In genomic region chr3:73848173-73848751, GRCh38 we compare ENCODE assay signal across 10 cellular contexts.
DNase-seq lines count a peak whose midpoint lies in the region; ATAC-seq and TF ChIP-seq lines count a peak whose summit lies in the region.
"Had no signal": no experiment of that assay in that cellular context is flagged by ENCODE, and none has a peak within 500 bp of the region (broad histone marks: within the 10 kb centered on the region; RNA-seq: fewer than 3 reads in every experiment).

No MANE protein-coding gene starts in this region.

- no peaks in the 10 kb centered on the region for H3K4me1 ChIP-seq in Peyer's patch
- H3K4me1 ChIP-seq in gastrocnemius medialis: no peaks in the 10 kb centered on the region
- H3K4me1 ChIP-seq: BLaER1 had no signal

- no peaks in the 10 kb centered on the region for H3K36me3 Mint-ChIP-seq in activated CD8-positive, alpha-beta memory T cell treated with anti-CD3 and anti-CD28 coated beads, Interleukin-2, amount 10 ng/mL, durations not matched to agents 7 days and 5 days

- CTCF ChIA-PET in activated CD8-positive, alpha-beta memory T cell treated with anti-CD3 and anti-CD28 coated beads, Interleukin-2, amount 10 ng/mL, durations not matched to agents 7 days and 5 days (lab: Charles Lee): interaction anchor here (0.8 kb wide), 1 partner anchor 340 kb away, joined by 3 read pairs; no protein-coding TSS in a partner anchor

- intact Hi-C loops in gastrocnemius medialis (cut with DNase I; ENCODE audit: low total_unique reads): loop anchor here (1.0 to 5.0 kb wide), 3 partner anchors 56 to 340 kb away; partner anchors contain the start of gene PDZRN3

- in situ Hi-C loops in gastrocnemius medialis (cut with MboI; ENCODE audit: low sequenced_read_pairs in 4 of 4): loop anchor here in 3 of 4 donors (10.0 to 25.0 kb wide), 4 partner anchors 211 to 743 kb away; partner anchors contain the start of gene PDZRN3 (in 2 of the 3)

- ATAC-seq in gastrocnemius medialis: peak in 1 of 2 donors; percentile 52
- no peak for ATAC-seq in activated CD8-positive, alpha-beta memory T cell treated with anti-CD3 and anti-CD28 coated beads, Interleukin-2, amount 10 ng/mL, durations not matched to agents 7 days and 5 days

- peaks cover 8% of the 10 kb centered on the region for H3K9me3 Mint-ChIP-seq in activated CD8-positive, alpha-beta memory T cell treated with anti-CD3 and anti-CD28 coated beads, Interleukin-2, amount 10 ng/mL, durations not matched to agents 7 days and 5 days (ENCODE audit: low read depth)

- no peak for TF ChIP-seq POLR2A in Peyer's patch (IDR thresholded peaks at IDR 0.05)
- TF ChIP-seq POLR2A in gastrocnemius medialis (IDR thresholded peaks at IDR 0.05): no peak

- no peaks in the 10 kb centered on the region for H3K9me3 ChIP-seq in Peyer's patch
- H3K9me3 ChIP-seq in gastrocnemius medialis: no peaks in the 10 kb centered on the region
- H3K9me3 ChIP-seq in MG63: no peaks in the 10 kb centered on the region
- H3K9me3 ChIP-seq: BLaER1 had no signal

- H3K27ac ChIP-seq in Peyer's patch (no peak overlapping the region), gastrocnemius medialis (no peak overlapping the region)
- H3K27ac ChIP-seq: BLaER1, skin epidermis had no signal

- DNase-seq in NCI-H1417 (lab: John Stamatoyannopoulos, UW) (peak in 2 of 3 experiments; percentile 11 to 56), NCI-H1417 treated with DMSO at 0.1 percent for 48 hours (lab: John Stamatoyannopoulos, UW) (no peak), Peyer's patch (no peak), fibroblast of villous mesenchyme (ENCODE audit: low read depth) (peak; percentile 28), gastrocnemius medialis (no peak), MG63 (no peak)
- no peak for DNase-seq in stimulated activated CD8-positive, alpha-beta memory T cell treated with anti-CD3 and anti-CD28 coated beads, Interleukin-4, amount 100 ng/mL, for 48 hours
- DNase-seq in activated CD8-positive, alpha-beta memory T cell treated with anti-CD3 and anti-CD28 coated beads, Interleukin-2, amount 10 ng/mL, durations not matched to agents 7 days and 5 days: no peak

- no peak overlapping the region for H3K27ac Mint-ChIP-seq in activated CD8-positive, alpha-beta memory T cell treated with anti-CD3 and anti-CD28 coated beads, Interleukin-2, amount 10 ng/mL, durations not matched to agents 7 days and 5 days

- H3K4me1 Mint-ChIP-seq in activated CD8-positive, alpha-beta memory T cell treated with anti-CD3 and anti-CD28 coated beads, Interleukin-2, amount 10 ng/mL, durations not matched to agents 7 days and 5 days: no peaks in the 10 kb centered on the region

- no peak overlapping the region for H3K4me3 ChIP-seq in Peyer's patch
- no peak overlapping the region for H3K4me3 ChIP-seq in fibroblast of villous mesenchyme (ENCODE audit: low read depth, low read length)
- H3K4me3 ChIP-seq in gastrocnemius medialis: no peak overlapping the region
- H3K4me3 ChIP-seq in MG63: no peak overlapping the region
- H3K4me3 ChIP-seq: BLaER1, skin epidermis had no signal

- H3K36me3 ChIP-seq in Peyer's patch: no peaks in the 10 kb centered on the region
- no peaks in the 10 kb centered on the region for H3K36me3 ChIP-seq in gastrocnemius medialis
- H3K36me3 ChIP-seq in MG63: no peaks in the 10 kb centered on the region
- H3K36me3 ChIP-seq: BLaER1 had no signal

- no peaks in the 10 kb centered on the region for H3K27me3 Mint-ChIP-seq in activated CD8-positive, alpha-beta memory T cell treated with anti-CD3 and anti-CD28 coated beads, Interleukin-2, amount 10 ng/mL, durations not matched to agents 7 days and 5 days

- H3K27me3 ChIP-seq in Peyer's patch (no peaks in the 10 kb centered on the region), gastrocnemius medialis (no peaks in the 10 kb centered on the region), MG63 (no peaks in the 10 kb centered on the region)
- H3K27me3 ChIP-seq: BLaER1 had no signal

- TF ChIP-seq CTCF in Peyer's patch (IDR thresholded peaks at IDR 0.05) (peak in 5 of 6 experiments; percentile 9 to 69 (median 64)), fibroblast of villous mesenchyme (IDR thresholded peaks at IDR 0.05; ENCODE audit: insufficient read depth, low read depth, low read length) (peak; percentile 61), gastrocnemius medialis (IDR thresholded peaks at IDR 0.05 in 4 of 5, conservative IDR thresholded peaks at IDR 0.05 in 1 of 5) (peak; percentile 38 to 73 (median 56))

- H3K4me3 Mint-ChIP-seq in activated CD8-positive, alpha-beta memory T cell treated with anti-CD3 and anti-CD28 coated beads, Interleukin-2, amount 10 ng/mL, durations not matched to agents 7 days and 5 days: no peak overlapping the region

Comparison
In these comparisons a context has a peak if more than half of its experiments do, and no peak if none do; other contexts are left out.
1. DNase-seq: peak in NCI-H1417 (2 of 3) and fibroblast of villous mesenchyme (single experiment); none in NCI-H1417 treated with DMSO at 0.1 percent for 48 hours (single experiment), Peyer's patch (0 of 3), gastrocnemius medialis (0 of 2), stimulated activated CD8-positive, alpha-beta memory T cell treated with anti-CD3 and anti-CD28 coated beads, Interleukin-4, amount 100 ng/mL, for 48 hours (single experiment), MG63 (single experiment) and activated CD8-positive, alpha-beta memory T cell treated with anti-CD3 and anti-CD28 coated beads, Interleukin-2, amount 10 ng/mL, durations not matched to agents 7 days and 5 days (single experiment).
2. Peak in every context shown above with its lines, with median percentiles within 50 percentile points of each other: CTCF ChIP-seq.